ENCODE assay signal across 27 cellular contexts in the genomic region with DNA sequence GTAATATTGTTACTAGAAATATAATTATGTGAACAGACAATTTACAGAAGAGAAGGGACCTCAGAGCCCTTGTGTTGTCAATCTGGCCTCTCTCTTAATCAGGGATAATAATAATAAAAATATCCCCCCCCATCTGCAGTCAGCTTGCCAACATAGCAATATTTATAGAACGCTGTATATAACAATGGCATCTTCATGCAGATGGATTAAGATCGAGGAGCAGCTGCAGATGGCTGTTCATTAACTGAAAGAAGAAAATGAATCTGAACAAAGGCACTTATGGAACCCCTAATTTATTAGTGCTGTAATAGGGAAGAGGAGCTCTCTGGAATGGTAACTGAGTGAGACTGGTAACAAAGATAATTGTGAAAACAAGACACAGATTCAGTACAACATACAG.
"Had no signal": no experiment of that assay in that cellular context is flagged by ENCODE, and none has a peak within 500 bp of the region (broad histone marks: within the 10 kb centered on the region; RNA-seq: fewer than 3 reads in every experiment).

No MANE protein-coding gene starts in this region.

- H3K4me1 Mint-ChIP-seq: naive B cell; stimulated activated naive B cell treated with anti-CD40 and anti-IgM and Interleukin-4, amounts not matched to agents 10 μg/mL and 1 μg/mL and 100 μg/mL, for 72 hours had no signal

- H3K36me3 Mint-ChIP-seq: activated naive CD8-positive, alpha-beta T cell treated with anti-CD3 and anti-CD28 coated beads for 36 hours; stimulated activated naive B cell treated with anti-CD40 and anti-IgM and Interleukin-4, amounts not matched to agents 10 μg/mL and 1 μg/mL and 100 μg/mL, for 72 hours had no signal

- H3K9me3 Mint-ChIP-seq: activated naive CD4-positive, alpha-beta T cell treated with anti-CD3 and anti-CD28 coated beads for 36 hours; activated naive CD8-positive, alpha-beta T cell treated with anti-CD3 and anti-CD28 coated beads for 36 hours; activated T-helper 1 cell treated with anti-CD3 and anti-CD28 coated beads, Interleukin-12 subunit alpha, Interleukin-12 subunit beta, Interleukin-2, Interleukin-4 antibody, amounts not matched to agents 30 ng/mL and 10 ng/mL and 1 ng/mL, durations not matched to agents 14 hours and 24 hours and 36 hours; stimulated activated naive B cell treated with anti-CD40 and anti-IgM and Interleukin-4, amounts not matched to agents 10 μg/mL and 1 μg/mL and 100 μg/mL, for 72 hours had no signal

- DNase-seq: activated CD4-positive, alpha-beta T cell treated with anti-CD3 and anti-CD28 coated beads for 4 hours; activated CD4-positive, alpha-beta T cell treated with anti-CD3 and anti-CD28 coated beads, Interleukin-2, amount 50 U/mL, for 4 hours; activated CD8-positive, alpha-beta memory T cell treated with anti-CD3 and anti-CD28 coated beads for 24 hours; activated effector memory CD4-positive, alpha-beta T cell treated with anti-CD3 and anti-CD28 coated beads, Interleukin-2, amount 50 U/mL, for 16 hours; activated naive CD4-positive, alpha-beta T cell treated with anti-CD3 and anti-CD28 coated beads for 36 hours; activated naive CD8-positive, alpha-beta T cell treated with anti-CD3 and anti-CD28 coated beads for 36 hours; adrenal gland; aorta; body of pancreas; cerebellar nuclear complex; colonic mucosa; effector CD8-positive, alpha-beta T cell; kidney glomerular epithelial cell; lower lobe of right lung; mesendoderm; naive B cell; ovary; sigmoid colon; stimulated activated CD4-positive, alpha-beta T cell treated with anti-CD3 and anti-CD28 coated beads, Interleukin-15, amount 100 ng/mL, for 24 hours; stimulated activated CD4-positive, alpha-beta T cell treated with anti-CD3 and anti-CD28 coated beads, Interleukin-2, amount 100 ng/mL, for 24 hours; stimulated activated naive B cell treated with anti-CD40 and anti-IgM and Interleukin-4, amounts not matched to agents 10 μg/mL and 1 μg/mL and 100 μg/mL, for 72 hours; stomach; T-helper 9 cell; tibial artery; upper lobe of right lung had no signal

- H3K27ac Mint-ChIP-seq: activated naive CD4-positive, alpha-beta T cell treated with anti-CD3 and anti-CD28 coated beads for 36 hours; activated naive CD8-positive, alpha-beta T cell treated with anti-CD3 and anti-CD28 coated beads for 36 hours; activated T-helper 1 cell treated with anti-CD3 and anti-CD28 coated beads, Interleukin-12 subunit alpha, Interleukin-12 subunit beta, Interleukin-2, Interleukin-4 antibody, amounts not matched to agents 30 ng/mL and 10 ng/mL and 1 ng/mL, durations not matched to agents 14 hours and 24 hours and 36 hours; naive B cell; progenitor cell of endocrine pancreas; stimulated activated naive B cell treated with anti-CD40 and anti-IgM and Interleukin-4, amounts not matched to agents 10 μg/mL and 1 μg/mL and 100 μg/mL, for 72 hours had no signal

- H3K4me3 Mint-ChIP-seq: activated naive CD4-positive, alpha-beta T cell treated with anti-CD3 and anti-CD28 coated beads for 36 hours; activated naive CD8-positive, alpha-beta T cell treated with anti-CD3 and anti-CD28 coated beads for 36 hours; activated T-helper 1 cell treated with anti-CD3 and anti-CD28 coated beads, Interleukin-12 subunit alpha, Interleukin-12 subunit beta, Interleukin-2, Interleukin-4 antibody, amounts not matched to agents 30 ng/mL and 10 ng/mL and 1 ng/mL, durations not matched to agents 14 hours and 24 hours and 36 hours; naive B cell; stimulated activated naive B cell treated with anti-CD40 and anti-IgM and Interleukin-4, amounts not matched to agents 10 μg/mL and 1 μg/mL and 100 μg/mL, for 72 hours had no signal
